Comparison of ENCODE assay signal across 13 cellular contexts in genomic region chr21:45249626-45250025, GRCh38. TPM values are rescaled to one million over a fixed set of nuclear protein-coding genes. Genes with fewer than 3 reads are reported as not detected.
A peak's percentile ranks its signal among the peaks of the same experiment; 100 is the strongest.
DNase-seq lines count a peak whose midpoint lies in the region; ATAC-seq, FAIRE-seq and TF ChIP-seq lines count a peak whose summit lies in the region.
"Had no signal": no experiment of that assay in that cellular context is flagged by ENCODE, and none has a peak within 500 bp of the region (broad histone marks: within the 10 kb centered on the region; RNA-seq: fewer than 3 reads in every experiment).

No MANE protein-coding gene starts in this region.

- H3K27me3 ChIP-seq in HepG2 (ENCODE audit: control insufficient read depth in 1 of 2, insufficient read depth in 2 of 2, low read length in 2 of 2) (peaks cover 8 to 70% of the 10 kb centered on the region in 2 experiments; a peak in 4 of 5 replicates), right lobe of liver (no peaks in the 10 kb centered on the region)

- DNase-seq in HepG2 (ENCODE audit: low spot score) (no peak), right lobe of liver (no peak), coronary artery (ENCODE audit: low spot score) (peak; percentile 41), nephron progenitor cell (no peak), middle frontal gyrus (ENCODE audit: extremely low spot score, low spot score) (no peak), foreskin fibroblast (no peak), SHP77 treated with DMSO at 0.1 percent for 48 hours (lab: John Stamatoyannopoulos, UW) (no peak)
- DNase-seq: CD4-positive, CD25-positive, alpha-beta regulatory T cell; DMS53; GF-D8 had no signal

- BruUV-seq in HepG2 (replicated peaks; lab: Mats Ljungman, UMichigan), result no TSS peak

- CTCF ChIA-PET in HepG2 (lab: Yijun Ruan, JAX; ENCODE audit: low intra/inter-chr PET ratio, low total read pairs), result no interaction called here

- ATAC-seq in HepG2 (no peak), right lobe of liver (no peak), HG02981 (IDR thresholded peaks at IDR 0.05; ENCODE audit: unreplicated experiment) (no peak)

- intact Hi-C loops in HepG2 (cut with micrococcal nuclease; ENCODE audit: unreplicated experiment), result no loop called here
- intact Hi-C loops in right lobe of liver (cut with DNase I), result no loop called here

- no peak overlapping the region for H3K9ac ChIP-seq in HepG2 (ENCODE audit: insufficient read depth, low read depth, low read length)
- H3K9ac ChIP-seq: BLaER1 treated with 17β-estradiol and CSF1 and Interleukin-3, amounts not matched to agents 10 nM and 100 nM had no signal

- H3K9me3 ChIP-seq in HepG2 (ENCODE audit: low read length) (peaks cover 4% of the 10 kb centered on the region; the same call in 1 of the 2 replicates), right lobe of liver (no peaks in the 10 kb centered on the region)

- TF ChIP-seq CTCF in HepG2 (CRISPR knock-in tag; IDR thresholded peaks at IDR 0.05) (no peak), right lobe of liver (IDR thresholded peaks at IDR 0.05) (no peak), coronary artery (IDR thresholded peaks at IDR 0.05) (no peak), nephron progenitor cell (IDR thresholded peaks at IDR 0.05) (no peak), foreskin fibroblast (IDR thresholded peaks at IDR 0.05; ENCODE audit: low read depth, low read length) (no peak)

- TF ChIP-seq EP300 in HepG2 (IDR thresholded peaks at IDR 0.05; ENCODE audit: low read depth in 2 of 2, low read length in 2 of 2) (no peak), HepG2 (CRISPR knock-in tag; IDR thresholded peaks at IDR 0.05; ENCODE audit: borderline replicate concordance) (no peak)

- H3K4me1 Mint-ChIP-seq in nephron progenitor cell, result peaks cover 61% of the 10 kb centered on the region

- H3K9me3 Mint-ChIP-seq in nephron progenitor cell, result peaks cover 21% of the 10 kb centered on the region
- H3K9me3 Mint-ChIP-seq: CD4-positive, CD25-positive, alpha-beta regulatory T cell had no signal

- H3K36me3 Mint-ChIP-seq in nephron progenitor cell (ENCODE audit: low read depth), result peaks cover 14% of the 10 kb centered on the region
- H3K36me3 Mint-ChIP-seq: CD4-positive, CD25-positive, alpha-beta regulatory T cell had no signal

- H3K27me3 Mint-ChIP-seq in nephron progenitor cell (ENCODE audit: low read depth, poor library complexity), result peaks cover 15% of the 10 kb centered on the region

- H3K4me3 ChIP-seq in HepG2 (replicated peaks in 1 of 3; ENCODE audit: insufficient read depth in 1 of 3, low read depth in 2 of 3, low read length in 3 of 3) (no peak overlapping the region), right lobe of liver (no peak overlapping the region), coronary artery (no peak overlapping the region), foreskin fibroblast (ENCODE audit: low read depth in 1 of 2, low read length in 2 of 2) (no peak overlapping the region)
- H3K4me3 ChIP-seq: BLaER1 treated with 17β-estradiol and CSF1 and Interleukin-3, amounts not matched to agents 10 nM and 100 nM had no signal

- TF ChIP-seq POLR2A in HepG2 (IDR thresholded peaks at IDR 0.05; ENCODE audit: insufficient read depth in 1 of 2, low read depth in 2 of 2, low read length in 2 of 2) (no peak), right lobe of liver (IDR thresholded peaks at IDR 0.05) (no peak)

- H3K4me1 ChIP-seq in HepG2 (ENCODE audit: insufficient read depth, low read length) (peaks cover 16% of the 10 kb centered on the region), right lobe of liver (peaks cover 0 to 6% (median 0%) of the 10 kb centered on the region in 4 donors)

- H2AFZ ChIP-seq in HepG2 (ENCODE audit: low read length), result no peak overlapping the region

- WGBS in HepG2 (ENCODE audit: low lambda C conversion rate), result 69% methylated on average over 5 of the region's 6 CpGs
- 81% methylated on average over 4 of the region's 6 CpGs for WGBS in right lobe of liver (ENCODE audit: insufficient coverage, low coverage, low lambda C conversion rate, missing lambda C conversion rate)

- no peak overlapping the region for H3K4me2 ChIP-seq in HepG2 (ENCODE audit: low read depth, low read length)
- H3K4me2 ChIP-seq: BLaER1 treated with 17β-estradiol and CSF1 and Interleukin-3, amounts not matched to agents 10 nM and 100 nM had no signal

- H3K79me2 ChIP-seq in HepG2 (ENCODE audit: insufficient read depth, low read length), result no peaks in the 10 kb centered on the region

- H3K36me3 ChIP-seq in HepG2 (replicated peaks in 1 of 2; ENCODE audit: control insufficient read depth in 1 of 2, insufficient read depth in 2 of 2, low read length in 2 of 2) (no peaks in the 10 kb centered on the region), right lobe of liver (no peaks in the 10 kb centered on the region)
- H3K36me3 ChIP-seq: BLaER1 treated with 17β-estradiol and CSF1 and Interleukin-3, amounts not matched to agents 10 nM and 100 nM had no signal

- in situ Hi-C loops in HepG2 (cut with HindIII; ENCODE audit: extremely low pct_ligation_motif_present, low pct_unique_long_range_greater_than_20kb), result no loop called here

- H3K4me3 Mint-ChIP-seq in nephron progenitor cell, result peak overlapping the region; percentile 45
- H3K4me3 Mint-ChIP-seq: CD4-positive, CD25-positive, alpha-beta regulatory T cell had no signal

- FAIRE-seq in HepG2 (lab: Jason Lieb, UNC), result no peak

- POLR2A ChIA-PET in HepG2 (lab: Yijun Ruan, JAX), result no interaction called here

- no peaks in the 10 kb centered on the region for H4K20me1 ChIP-seq in HepG2 (ENCODE audit: insufficient read depth, low read length)
- H4K20me1 ChIP-seq: BLaER1 treated with 17β-estradiol and CSF1 and Interleukin-3, amounts not matched to agents 10 nM and 100 nM had no signal

- no peak for TF ChIP-seq RAD21 in HepG2 (CRISPR knock-in tag; IDR thresholded peaks at IDR 0.05)

- H3K27ac Mint-ChIP-seq in nephron progenitor cell, result no peak overlapping the region
- H3K27ac Mint-ChIP-seq: CD4-positive, CD25-positive, alpha-beta regulatory T cell had no signal

- H3K27ac ChIP-seq in HepG2 (ENCODE audit: extremely low read length, insufficient read depth, low read length) (no peak overlapping the region), right lobe of liver (no peak overlapping the region), coronary artery (no peak overlapping the region)
- H3K27ac ChIP-seq: 22Rv1; BLaER1 treated with 17β-estradiol and CSF1 and Interleukin-3, amounts not matched to agents 10 nM and 100 nM had no signal

TF ChIP-seq in HepG2, 621 proteins besides CTCF, POLR2A, EP300 and RAD21:
- TF ChIP-seq ZNF234 (CRISPR knock-in tag; conservative IDR thresholded peaks at IDR 0.05) (no peak), ZNF121 (CRISPR knock-in tag; IDR thresholded peaks at IDR 0.05) (peak; percentile 47; the same call in 1 of the 2 replicates)

RNA-seq across cellular contexts. Expression of gene POFUT2, which starts 38.1 kb away (rescaled TPM):
- total RNA-seq in HepG2 (2016; rRNA removed; fragmentation: Illumina TruSeq; extraction: Trizol) (9.8 and 24.0 TPM in 2 replicates), right lobe of liver (10 to 100 TPM; 10.5 to 22.0 (median 13.7) TPM)
- 2.9 and 4.1 TPM in 2 replicates for total RNA-seq in HepG2 (2016; cell fraction: cytosol; rRNA removed; fragmentation: Illumina TruSeq; extraction: Trizol; ENCODE audit: low read depth)
- total RNA-seq in HepG2 (2016; cell fraction: insoluble cytoplasmic fraction; rRNA removed; fragmentation: Illumina TruSeq; extraction: Trizol), result 8.5 and 20.1 TPM in 2 replicates
- 7.7 and 7.9 TPM in 2 replicates for total RNA-seq in HepG2 (2016; cell fraction: membrane; rRNA removed; fragmentation: Illumina TruSeq; extraction: Trizol)
- 29.0 and 30.4 TPM in 2 replicates for total RNA-seq in HepG2 (2016; cell fraction: nucleus; rRNA removed; fragmentation: Illumina TruSeq; extraction: Trizol)
- 21.7 and 22.8 TPM in 2 replicates for polyA plus RNA-seq in HepG2 (2011; rRNA removed)
- polyA plus RNA-seq in HepG2 (2011; cell fraction: cytosol; rRNA removed), result 14.9 and 16.0 TPM in 2 replicates
- 67.0 and 84.3 TPM in 2 replicates for polyA plus RNA-seq in HepG2 (2011; cell fraction: nucleus; rRNA removed)
- polyA plus RNA-seq in HepG2 (2012), result 25.3 and 34.5 TPM in 2 replicates
- 3.3 and 3.7 TPM in 2 replicates for polyA plus RNA-seq in HepG2 (2016; cell fraction: cytosol; fragmentation: Illumina TruSeq; extraction: Trizol; ENCODE audit: low read depth)
- 7.8 and 10.0 TPM in 2 replicates for polyA plus RNA-seq in HepG2 (2016; cell fraction: insoluble cytoplasmic fraction; fragmentation: Illumina TruSeq; extraction: Trizol; ENCODE audit: low read depth)
- polyA plus RNA-seq in HepG2 (2016; cell fraction: membrane; fragmentation: Illumina TruSeq; extraction: Trizol; ENCODE audit: low read depth), result 6.3 and 6.9 TPM in 2 replicates
- polyA plus RNA-seq in HepG2 (2016; cell fraction: nucleus; fragmentation: Illumina TruSeq; extraction: Trizol; ENCODE audit: insufficient read depth, low read depth), result 66.5 TPM in 2 replicates
- 10.4 and 14.1 TPM in 2 replicates for polyA minus RNA-seq in HepG2 (2011; rRNA and poly(A)+ RNA removed; ENCODE audit: low replicate concordance)
- polyA minus RNA-seq in HepG2 (2011; cell fraction: cytosol; rRNA and poly(A)+ RNA removed), result 8.6 and 9.1 TPM in 2 replicates
- 22.9 and 23.1 TPM in 2 replicates for polyA minus RNA-seq in HepG2 (2011; cell fraction: nucleus; rRNA and poly(A)+ RNA removed)
